In the genomic region with DNA sequence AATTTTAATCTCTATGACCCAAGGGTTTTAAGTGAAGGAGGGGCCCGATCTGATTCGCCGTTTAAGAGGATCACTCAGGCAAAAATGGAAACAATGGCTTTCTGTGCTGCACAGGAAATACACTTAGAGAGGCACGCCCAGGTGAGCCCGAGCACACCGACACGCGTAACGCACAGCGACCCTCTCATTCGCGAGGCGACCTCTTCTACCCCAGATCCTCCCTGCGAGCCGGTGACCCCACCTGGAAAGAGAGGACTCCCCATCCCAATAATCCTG, we compare ENCODE assay signal across 8 cellular contexts. TPM values are rescaled to one million over a fixed set of nuclear protein-coding genes. Genes with fewer than 3 reads are reported as not detected.
A peak's percentile ranks its signal among the peaks of the same experiment; 100 is the strongest.
DNase-seq lines count a peak whose midpoint lies in the region; ATAC-seq lines count a peak whose summit lies in the region.

No MANE protein-coding gene starts in this region.

- H3K4me3 Mint-ChIP-seq in activated CD4-positive, alpha-beta T cell treated with anti-CD3 and anti-CD28 coated beads for 36 hours, result peak overlapping the region; percentile 83
- peak overlapping the region; percentile 88 for H3K4me3 Mint-ChIP-seq in activated CD4-positive, alpha-beta memory T cell treated with anti-CD3 and anti-CD28 coated beads, Interleukin-2, amount 10 ng/mL, durations not matched to agents 7 days and 5 days

- POLR2A ChIA-PET in activated CD4-positive, alpha-beta T cell treated with anti-CD3 and anti-CD28 coated beads for 36 hours (lab: Charles Lee), result interaction anchor here (0.6 kb wide), 1 partner anchor 31 kb away, joined by 3 read pairs; no protein-coding TSS in a partner anchor
- POLR2A ChIA-PET in activated CD4-positive, alpha-beta memory T cell treated with anti-CD3 and anti-CD28 coated beads, Interleukin-2, amount 10 ng/mL, durations not matched to agents 7 days and 5 days (lab: Charles Lee), result interaction anchor here (0.9 to 3.6 kb wide), 6 partner anchors 8 to 112 kb away, joined by 3 to 35 read pairs (median 4); a partner anchor contains a TSS

- peak overlapping the region; percentile 94 for H3K27ac Mint-ChIP-seq in activated CD4-positive, alpha-beta T cell treated with anti-CD3 and anti-CD28 coated beads for 36 hours
- peak overlapping the region; percentile 89 for H3K27ac Mint-ChIP-seq in activated CD4-positive, alpha-beta memory T cell treated with anti-CD3 and anti-CD28 coated beads, Interleukin-2, amount 10 ng/mL, durations not matched to agents 7 days and 5 days

- H3K36me3 ChIP-seq in urinary bladder (ENCODE audit: insufficient read depth), result no peaks in the 10 kb centered on the region

- no peaks in the 10 kb centered on the region for H3K4me1 ChIP-seq in urinary bladder (ENCODE audit: insufficient read depth)

- H3K4me3 ChIP-seq in urinary bladder (ENCODE audit: low read depth, low read length), result peak overlapping the region; percentile 30

- DNase-seq in activated CD4-positive, alpha-beta T cell treated with anti-CD3 and anti-CD28 coated beads for 36 hours, result no peak
- no peak for DNase-seq in activated CD4-positive, alpha-beta T cell treated with anti-CD3 and anti-CD28 coated beads for 48 hours
- no peak for DNase-seq in activated CD4-positive, alpha-beta memory T cell treated with anti-CD3 and anti-CD28 coated beads, Interleukin-2, amount 10 ng/mL, durations not matched to agents 7 days and 5 days
- peak; percentile 53 for DNase-seq in left kidney (ENCODE audit: low read depth, low spot score)
- no peak for DNase-seq in stimulated activated CD4-positive, alpha-beta T cell treated with anti-CD3 and anti-CD28 coated beads, Interleukin-4, amount 100 ng/mL, for 4 hours

- peak overlapping the region; percentile 7 for H3K27ac ChIP-seq in urinary bladder (ENCODE audit: low read depth)

- peak; percentile 26 for ATAC-seq in activated CD4-positive, alpha-beta T cell treated with anti-CD3 and anti-CD28 coated beads for 36 hours
- ATAC-seq in HG03139 (IDR thresholded peaks at IDR 0.05; ENCODE audit: unreplicated experiment) (peak; percentile 12), HG02571 (IDR thresholded peaks at IDR 0.05; ENCODE audit: unreplicated experiment) (no peak)

- H3K9me3 Mint-ChIP-seq in activated CD4-positive, alpha-beta T cell treated with anti-CD3 and anti-CD28 coated beads for 36 hours (ENCODE audit: low read depth), result no peaks in the 10 kb centered on the region
- H3K9me3 Mint-ChIP-seq in activated CD4-positive, alpha-beta memory T cell treated with anti-CD3 and anti-CD28 coated beads, Interleukin-2, amount 10 ng/mL, durations not matched to agents 7 days and 5 days, result no peaks in the 10 kb centered on the region

- peaks cover 37% of the 10 kb centered on the region for H3K4me1 Mint-ChIP-seq in activated CD4-positive, alpha-beta T cell treated with anti-CD3 and anti-CD28 coated beads for 36 hours
- H3K4me1 Mint-ChIP-seq in activated CD4-positive, alpha-beta memory T cell treated with anti-CD3 and anti-CD28 coated beads, Interleukin-2, amount 10 ng/mL, durations not matched to agents 7 days and 5 days, result peaks cover 49% of the 10 kb centered on the region

- CTCF ChIA-PET in activated CD4-positive, alpha-beta T cell treated with anti-CD3 and anti-CD28 coated beads for 36 hours (lab: Charles Lee), result interaction anchor here (0.9 to 2.1 kb wide), 3 partner anchors 14 to 96 kb away, joined by 3 to 12 read pairs (median 3); no protein-coding TSS in a partner anchor
- CTCF ChIA-PET in activated CD4-positive, alpha-beta memory T cell treated with anti-CD3 and anti-CD28 coated beads, Interleukin-2, amount 10 ng/mL, durations not matched to agents 7 days and 5 days (lab: Charles Lee), result interaction anchor here (1.3 to 1.9 kb wide), 3 partner anchors 29 to 95 kb away, joined by 3 to 6 read pairs (median 3); a partner anchor contains a TSS

- WGBS in urinary bladder, result 4% methylated on average over 15 of the region's 15 CpGs

- H3K36me3 Mint-ChIP-seq in activated CD4-positive, alpha-beta T cell treated with anti-CD3 and anti-CD28 coated beads for 36 hours (ENCODE audit: low read depth), result peaks cover 5% of the 10 kb centered on the region
- peaks cover 7% of the 10 kb centered on the region for H3K36me3 Mint-ChIP-seq in activated CD4-positive, alpha-beta memory T cell treated with anti-CD3 and anti-CD28 coated beads, Interleukin-2, amount 10 ng/mL, durations not matched to agents 7 days and 5 days (ENCODE audit: low read depth)

- intact Hi-C loops in activated CD4-positive, alpha-beta T cell treated with anti-CD3 and anti-CD28 coated beads for 36 hours (cut with DNase I, micrococcal nuclease), result loop anchor here (1.0 to 2.0 kb wide), 14 partner anchors 14 to 394 kb away; a partner anchor contains a TSS

- no peaks in the 10 kb centered on the region for H3K27me3 Mint-ChIP-seq in activated CD4-positive, alpha-beta T cell treated with anti-CD3 and anti-CD28 coated beads for 36 hours
- H3K27me3 Mint-ChIP-seq in activated CD4-positive, alpha-beta memory T cell treated with anti-CD3 and anti-CD28 coated beads, Interleukin-2, amount 10 ng/mL, durations not matched to agents 7 days and 5 days, result no peaks in the 10 kb centered on the region

RNA-seq across cellular contexts. Expression of a gene that starts 0.2 kb away (rescaled TPM):
- total RNA-seq in activated CD4-positive, alpha-beta T cell treated with anti-CD3 and anti-CD28 coated beads for 36 hours, result 10 to 100 TPM; 20.7 to 23.2 TPM
- total RNA-seq in activated CD4-positive, alpha-beta memory T cell treated with anti-CD3 and anti-CD28 coated beads, Interleukin-2, amount 10 ng/mL, durations not matched to agents 7 days and 5 days, result 10 to 100 TPM; 26.4 to 28.1 TPM
- 11.4 TPM for total RNA-seq in urinary bladder
- 5.5 TPM for polyA plus RNA-seq in urinary bladder

RNA-seq across cellular contexts. Expression of a gene that starts 5.5 kb away (rescaled TPM):
- 10 to 100 TPM; 73.4 to 90.8 TPM for total RNA-seq in activated CD4-positive, alpha-beta T cell treated with anti-CD3 and anti-CD28 coated beads for 36 hours
- 100 to 1,000 TPM; 105 to 107 TPM for total RNA-seq in activated CD4-positive, alpha-beta memory T cell treated with anti-CD3 and anti-CD28 coated beads, Interleukin-2, amount 10 ng/mL, durations not matched to agents 7 days and 5 days
- 4.4 TPM for total RNA-seq in urinary bladder
- 3.0 TPM for polyA plus RNA-seq in urinary bladder

RNA-seq across cellular contexts. Expression of a gene that starts 27.5 kb away (rescaled TPM):
- total RNA-seq in activated CD4-positive, alpha-beta T cell treated with anti-CD3 and anti-CD28 coated beads for 36 hours, result 10 to 100 TPM; 45.1 to 50.0 TPM
- 10 to 100 TPM; 17.6 to 19.5 TPM for total RNA-seq in activated CD4-positive, alpha-beta memory T cell treated with anti-CD3 and anti-CD28 coated beads, Interleukin-2, amount 10 ng/mL, durations not matched to agents 7 days and 5 days
- total RNA-seq in urinary bladder, result 28.5 TPM
- polyA plus RNA-seq in urinary bladder, result 113 TPM

RNA-seq across cellular contexts. Expression of a gene that starts 29.6 kb away (rescaled TPM):
- total RNA-seq in activated CD4-positive, alpha-beta T cell treated with anti-CD3 and anti-CD28 coated beads for 36 hours, result 10 to 100 TPM; 58.8 to 59.9 TPM
- 100 to 1,000 TPM; 105 to 107 TPM for total RNA-seq in activated CD4-positive, alpha-beta memory T cell treated with anti-CD3 and anti-CD28 coated beads, Interleukin-2, amount 10 ng/mL, durations not matched to agents 7 days and 5 days
- 23.2 TPM for total RNA-seq in urinary bladder
- 66.8 TPM for polyA plus RNA-seq in urinary bladder

RNA-seq across cellular contexts. Expression of a gene that starts 46.6 kb away (rescaled TPM):
- total RNA-seq in activated CD4-positive, alpha-beta T cell treated with anti-CD3 and anti-CD28 coated beads for 36 hours, result 1 to 10 TPM in 1 of 2 experiments, under 1 TPM in 1; 0.93 to 1.0 TPM
- total RNA-seq in activated CD4-positive, alpha-beta memory T cell treated with anti-CD3 and anti-CD28 coated beads, Interleukin-2, amount 10 ng/mL, durations not matched to agents 7 days and 5 days, result under 1 TPM; 0.28 to 0.60 TPM
- 38.9 TPM for total RNA-seq in urinary bladder
- polyA plus RNA-seq in urinary bladder, result 1,354 TPM

Comparison
In these comparisons a context has a peak if more than half of its experiments do, and no peak if none do; other contexts are left out.
1. RNA of a gene that starts 5.5 kb away (total RNA-seq): 105 to 107 TPM in activated CD4-positive, alpha-beta memory T cell treated with anti-CD3 and anti-CD28 coated beads, Interleukin-2, amount 10 ng/mL, durations not matched to agents 7 days and 5 days and 73.4 to 90.8 TPM in activated CD4-positive, alpha-beta T cell treated with anti-CD3 and anti-CD28 coated beads for 36 hours; 4.4 TPM in urinary bladder (single experiment); every median in the first group is over 10 times any median in the second.